In the genomic region with DNA sequence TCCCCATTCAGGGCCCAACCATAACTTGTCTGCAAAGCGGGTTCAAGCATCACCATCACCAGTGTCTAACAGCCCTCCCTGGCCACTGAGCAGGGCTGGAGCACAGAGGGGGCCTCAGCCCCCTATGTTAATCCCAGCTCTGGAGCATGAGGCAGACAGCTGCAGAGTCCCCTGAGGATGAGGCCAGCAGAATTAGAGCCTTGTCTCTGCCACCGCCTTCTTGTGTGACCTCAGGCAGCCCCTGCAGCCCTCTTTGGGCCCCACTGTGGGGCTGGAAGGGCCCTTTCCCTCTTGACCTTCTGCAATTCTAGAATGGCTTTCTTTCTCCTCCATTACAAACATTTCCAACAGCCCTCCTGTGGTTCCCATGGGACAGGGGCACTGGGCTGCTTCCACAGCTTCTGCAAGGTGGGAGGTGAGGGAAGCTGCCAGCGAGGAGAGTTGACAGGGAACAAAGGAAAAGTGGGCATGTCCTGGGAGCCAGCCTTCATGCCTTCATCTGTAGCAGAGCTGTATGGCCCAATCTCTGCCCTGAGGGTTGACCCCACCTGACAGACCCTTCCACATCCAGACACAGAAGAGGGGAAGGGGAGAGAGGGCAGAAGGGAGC, we compare ENCODE assay signal across 11 cellular contexts.
"Had no signal": no experiment of that assay in that cellular context is flagged by ENCODE, and none has a peak within 500 bp of the region (broad histone marks: within the 10 kb centered on the region; RNA-seq: fewer than 3 reads in every experiment).

No MANE protein-coding gene starts in this region.

- ATAC-seq: natural killer cell treated with Interleukin-12 subunit alpha and Interleukin-12 subunit beta and Interleukin-15 and Interleukin-18, amount 100 ng/mL, for 72 hours; stimulated activated naive CD8-positive, alpha-beta T cell treated with anti-CD3 and anti-CD28 coated beads, Interleukin-15, Interleukin-2, amounts not matched to agents 100 U/mL and 50 U/mL, for 24 hours had no signal

- H3K4me3 Mint-ChIP-seq: activated naive CD4-positive, alpha-beta T cell treated with anti-CD3 and anti-CD28 coated beads, Interleukin-2, amount 50 U/mL, for 24 hours; natural killer cell treated with Interleukin-12 subunit alpha and Interleukin-12 subunit beta and Interleukin-15 and Interleukin-18, amount 100 ng/mL, for 72 hours had no signal

- H3K4me1 Mint-ChIP-seq: activated naive CD4-positive, alpha-beta T cell treated with anti-CD3 and anti-CD28 coated beads, Interleukin-2, amount 50 U/mL, for 24 hours had no signal

- H3K36me3 Mint-ChIP-seq: activated naive CD4-positive, alpha-beta T cell treated with anti-CD3 and anti-CD28 coated beads, Interleukin-2, amount 50 U/mL, for 24 hours; natural killer cell treated with Interleukin-12 subunit alpha and Interleukin-12 subunit beta and Interleukin-15 and Interleukin-18, amount 100 ng/mL, for 72 hours had no signal

- DNase-seq: activated CD4-positive, alpha-beta T cell treated with anti-CD3 and anti-CD28 coated beads, Interleukin-2, amount 50 U/mL, for 4 hours; activated gamma-delta T cell; hypothalamus; nucleus accumbens; stimulated activated CD4-positive, alpha-beta T cell treated with anti-CD3 and anti-CD28 coated beads, Interleukin-12 subunit alpha, Interleukin-12 subunit beta, amount 100 ng/mL, for 4 hours; stimulated activated CD4-positive, alpha-beta T cell treated with anti-CD3 and anti-CD28 coated beads, Interleukin-1b, Interleukin-23, amount 100 ng/mL, for 48 hours; stimulated activated CD8-positive, alpha-beta memory T cell treated with anti-CD3 and anti-CD28 coated beads, Interleukin-4, amount 100 ng/mL, for 48 hours; stimulated activated naive CD8-positive, alpha-beta T cell treated with anti-CD3 and anti-CD28 coated beads, Interleukin-15, Interleukin-2, amounts not matched to agents 100 U/mL and 50 U/mL, for 24 hours; tibial artery had no signal

- H3K27ac Mint-ChIP-seq: activated naive CD4-positive, alpha-beta T cell treated with anti-CD3 and anti-CD28 coated beads, Interleukin-2, amount 50 U/mL, for 24 hours; natural killer cell treated with Interleukin-12 subunit alpha and Interleukin-12 subunit beta and Interleukin-15 and Interleukin-18, amount 100 ng/mL, for 72 hours had no signal

- H3K9me3 Mint-ChIP-seq: activated naive CD4-positive, alpha-beta T cell treated with anti-CD3 and anti-CD28 coated beads, Interleukin-2, amount 50 U/mL, for 24 hours; natural killer cell treated with Interleukin-12 subunit alpha and Interleukin-12 subunit beta and Interleukin-15 and Interleukin-18, amount 100 ng/mL, for 72 hours had no signal
